20 cellular contexts compared by ENCODE assay signal in the genomic region with DNA sequence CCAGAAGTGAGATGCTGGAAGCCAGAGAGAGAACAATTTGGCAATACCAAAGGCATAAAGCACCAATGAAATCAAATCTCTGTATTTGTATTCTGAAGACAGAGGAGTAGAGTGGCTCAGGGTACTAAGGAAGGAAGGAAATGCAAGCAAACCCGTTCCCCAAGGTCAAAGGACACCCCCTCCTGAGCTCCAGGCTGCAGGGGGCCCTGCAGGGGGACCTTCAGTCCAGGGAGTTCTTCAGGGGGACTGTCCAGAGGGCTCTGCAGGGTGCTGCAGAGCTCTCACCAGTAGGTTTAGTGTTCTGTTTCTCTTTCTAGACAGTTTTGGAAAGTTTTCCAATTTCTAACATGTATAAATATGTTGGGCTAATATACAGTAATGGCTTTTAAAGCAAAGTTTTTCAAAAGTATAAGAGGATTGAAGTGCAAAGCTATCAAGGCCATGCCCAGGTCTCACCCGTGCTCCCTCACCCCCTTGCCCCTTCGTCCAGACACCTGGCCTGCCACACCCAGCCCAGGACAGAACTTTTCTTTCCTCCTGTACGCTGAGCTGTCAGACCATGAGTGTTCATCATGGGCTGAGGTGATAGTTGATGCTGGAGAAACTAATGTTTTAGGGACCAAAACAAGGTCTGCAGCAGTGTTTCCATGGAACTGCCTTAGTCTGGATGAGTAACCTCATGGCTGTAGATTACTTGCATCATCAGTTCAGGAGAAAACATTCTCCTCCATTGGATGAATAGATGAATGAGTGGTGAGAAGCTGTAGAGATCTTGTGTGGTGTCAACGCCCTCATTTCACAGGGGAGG.
DNase-seq lines count a peak whose midpoint lies in the region; ATAC-seq, FAIRE-seq and TF ChIP-seq lines count a peak whose summit lies in the region.
"Had no signal": no experiment of that assay in that cellular context is flagged by ENCODE, and none has a peak within 500 bp of the region (broad histone marks: within the 10 kb centered on the region; RNA-seq: fewer than 3 reads in every experiment).

No MANE protein-coding gene starts in this region.

- ATAC-seq in left ventricle myocardium superior (no peak), GM18868 (IDR thresholded peaks at IDR 0.05; ENCODE audit: unreplicated experiment) (no peak)

- H3K4me3 ChIP-seq in astrocyte (ENCODE audit: insufficient read depth, low read depth, low read length), result no peak overlapping the region
- no peak overlapping the region for H3K4me3 ChIP-seq in tibial artery
- H3K4me3 ChIP-seq: BLaER1 treated with 17β-estradiol and CSF1 and Interleukin-3, amounts not matched to agents 10 nM and 100 nM had no signal

- no peaks in the 10 kb centered on the region for H3K27me3 ChIP-seq in astrocyte (ENCODE audit: insufficient read depth, low read length)
- H3K27me3 ChIP-seq in tibial artery, result no peaks in the 10 kb centered on the region

- intact Hi-C loops in left ventricle myocardium superior (cut with micrococcal nuclease), result loop anchor here (10.0 kb wide), 1 partner anchor 125 kb away; no protein-coding TSS in a partner anchor
- intact Hi-C loops in cardiac septum (cut with DNase I), result no loop called here
- intact Hi-C loops in tibial artery (cut with DNase I; ENCODE audit: low total_unique reads), result loop anchor here (5.0 kb wide), 2 partner anchors 52 to 133 kb away; a partner anchor contains a TSS
- intact Hi-C loops in CD14-positive monocyte (cut with micrococcal nuclease), result no loop called here

- H3K36me3 ChIP-seq in astrocyte (ENCODE audit: insufficient read depth, low read length) (no peaks in the 10 kb centered on the region), tibial artery (no peaks in the 10 kb centered on the region)
- H3K36me3 ChIP-seq: BLaER1 treated with 17β-estradiol and CSF1 and Interleukin-3, amounts not matched to agents 10 nM and 100 nM had no signal

- H3K27ac Mint-ChIP-seq in astrocyte (ENCODE audit: unreplicated experiment), result peak overlapping the region; percentile 23
- H3K27ac Mint-ChIP-seq in nephron, result peak overlapping the region; percentile 64 to 97 (median 84)
- H3K27ac Mint-ChIP-seq in CD14-positive monocyte, result no peak overlapping the region
- H3K27ac Mint-ChIP-seq: CD8-positive, alpha-beta memory T cell had no signal

- H3K27me3 Mint-ChIP-seq in astrocyte (ENCODE audit: low read depth, unreplicated experiment) (no peaks in the 10 kb centered on the region), nephron (ENCODE audit: low read depth) (peaks cover 27% of the 10 kb centered on the region), CD14-positive monocyte (ENCODE audit: low read depth in 3 of 3) (peaks cover 30 to 45% (median 39%) of the 10 kb centered on the region in 3 donors)

- H3K9me3 ChIP-seq in astrocyte (ENCODE audit: insufficient read depth, low read depth, low read length) (no peaks in the 10 kb centered on the region), tibial artery (no peaks in the 10 kb centered on the region)
- H3K9me3 ChIP-seq: BLaER1 treated with 17β-estradiol and CSF1 and Interleukin-3, amounts not matched to agents 10 nM and 100 nM had no signal

- TF ChIP-seq CTCF in astrocyte (IDR thresholded peaks at IDR 0.05; ENCODE audit: insufficient read depth, low read depth, low read length), result no peak
- TF ChIP-seq CTCF in nephron (IDR thresholded peaks at IDR 0.05; ENCODE audit: unreplicated experiment in 3 of 3), result no peak
- no peak for TF ChIP-seq CTCF in tibial artery (IDR thresholded peaks at IDR 0.05)
- TF ChIP-seq CTCF in CD14-positive monocyte (IDR thresholded peaks at IDR 0.05), result no peak

- H3K4me3 Mint-ChIP-seq in astrocyte (ENCODE audit: unreplicated experiment) (no peak overlapping the region), nephron (peak overlapping the region in 1 of 3 experiments; percentile 35), CD14-positive monocyte (no peak overlapping the region)
- H3K4me3 Mint-ChIP-seq: CD8-positive, alpha-beta memory T cell had no signal

- no peak for FAIRE-seq in astrocyte (lab: Jason Lieb, UNC)

- H3K27ac ChIP-seq in astrocyte (ENCODE audit: low read depth, low read length), result no peak overlapping the region
- H3K27ac ChIP-seq in tibial artery, result peak overlapping the region; percentile 8 to 93
- H3K27ac ChIP-seq: BLaER1 treated with 17β-estradiol and CSF1 and Interleukin-3, amounts not matched to agents 10 nM and 100 nM had no signal

- H3K4me1 Mint-ChIP-seq in astrocyte (ENCODE audit: low read depth, unreplicated experiment) (peaks cover 36% of the 10 kb centered on the region), nephron (peaks cover 77% of the 10 kb centered on the region), CD14-positive monocyte (no peaks in the 10 kb centered on the region)
- H3K4me1 Mint-ChIP-seq: CD8-positive, alpha-beta memory T cell had no signal

- H3K79me2 ChIP-seq in astrocyte (ENCODE audit: insufficient read depth, low read length), result peaks cover 84% of the 10 kb centered on the region

- no peak overlapping the region for H2AFZ ChIP-seq in astrocyte (ENCODE audit: low read depth, low read length)

- no peak overlapping the region for H3K4me2 ChIP-seq in astrocyte (ENCODE audit: low read length)
- H3K4me2 ChIP-seq: BLaER1 treated with 17β-estradiol and CSF1 and Interleukin-3, amounts not matched to agents 10 nM and 100 nM had no signal

- H3K9me3 Mint-ChIP-seq in astrocyte (ENCODE audit: unreplicated experiment), result no peaks in the 10 kb centered on the region
- H3K9me3 Mint-ChIP-seq in nephron, result no peaks in the 10 kb centered on the region
- peaks cover 0 to 4% (median 0%) of the 10 kb centered on the region in 7 donors for H3K9me3 Mint-ChIP-seq in CD14-positive monocyte
- H3K9me3 Mint-ChIP-seq: CD8-positive, alpha-beta memory T cell had no signal

- H4K20me1 ChIP-seq in astrocyte (ENCODE audit: insufficient read depth, low read length), result peaks cover 76% of the 10 kb centered on the region
- H4K20me1 ChIP-seq: BLaER1 treated with 17β-estradiol and CSF1 and Interleukin-3, amounts not matched to agents 10 nM and 100 nM had no signal

- H3K4me1 ChIP-seq in astrocyte (ENCODE audit: insufficient read depth, low read length), result peaks cover 36% of the 10 kb centered on the region
- peaks cover 0 to 53% (median 39%) of the 10 kb centered on the region in 4 donors for H3K4me1 ChIP-seq in tibial artery
- H3K4me1 ChIP-seq: BLaER1 treated with 17β-estradiol and CSF1 and Interleukin-3, amounts not matched to agents 10 nM and 100 nM had no signal

- peaks cover 4% of the 10 kb centered on the region for H3K36me3 Mint-ChIP-seq in astrocyte (ENCODE audit: low read depth, unreplicated experiment)
- no peaks in the 10 kb centered on the region for H3K36me3 Mint-ChIP-seq in nephron (ENCODE audit: low read depth)
- no peaks in the 10 kb centered on the region for H3K36me3 Mint-ChIP-seq in CD14-positive monocyte
- H3K36me3 Mint-ChIP-seq: CD8-positive, alpha-beta memory T cell had no signal

- no peak overlapping the region for H3K9ac ChIP-seq in astrocyte (ENCODE audit: low read length)
- H3K9ac ChIP-seq: BLaER1 treated with 17β-estradiol and CSF1 and Interleukin-3, amounts not matched to agents 10 nM and 100 nM had no signal

- DNase-seq in left ventricle myocardium superior (peak; percentile 8), cardiac septum (ENCODE audit: low spot score) (no peak), astrocyte (ENCODE audit: low read depth) (no peak), tibial artery (no peak), CD14-positive monocyte (ENCODE audit: low spot score) (no peak)
- no peak for DNase-seq in activated effector memory CD4-positive, alpha-beta T cell treated with anti-CD3 and anti-CD28 coated beads, Interleukin-2, amount 50 U/mL, for 16 hours
- DNase-seq: 8988T, DMS53, GDM1, HCEC 1CT, NCI-H1105 treated with DMSO at 0.1 percent for 48 hours, NCI-H1694, NCI-H2081 treated with DMSO at 0.1 percent for 48 hours, NCI-H446 treated with DMSO at 0.1 percent for 48 hours, NCI-H526 treated with DMSO at 0.1 percent for 48 hours, Right ventricle myocardium superior had no signal

Comparison
In these comparisons a context has a peak if more than half of its experiments do, and no peak if none do; other contexts are left out.
1. intact Hi-C loops: an anchor here in left ventricle myocardium superior (10.0 kb wide) and tibial artery (5.0 kb wide); none called in cardiac septum and CD14-positive monocyte.
2. H3K27ac Mint-ChIP-seq: peak in astrocyte (single experiment) and nephron (3 of 3); none in CD14-positive monocyte (0 of 7).